In the genomic region with DNA sequence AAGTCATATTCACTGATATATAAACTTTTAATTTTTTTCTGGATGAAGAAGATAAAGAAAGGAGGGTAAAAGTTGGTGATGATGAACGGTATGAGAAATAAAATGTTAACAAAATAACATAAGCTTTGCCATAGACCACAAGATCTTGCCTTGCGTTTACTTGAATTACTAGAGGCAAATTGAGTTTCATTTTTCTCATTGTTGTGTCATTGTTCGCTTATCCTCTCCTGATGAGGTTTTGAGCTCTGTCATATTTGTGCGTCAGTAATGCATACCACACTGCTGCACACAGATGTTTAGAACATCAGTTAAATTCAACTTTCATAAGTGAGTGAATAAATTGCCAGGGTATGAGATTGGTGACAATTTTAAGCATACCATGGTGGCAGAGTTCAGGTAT, we compare ENCODE assay signal across 7 cellular contexts.
"Had no signal": no experiment of that assay in that cellular context is flagged by ENCODE, and none has a peak within 500 bp of the region (broad histone marks: within the 10 kb centered on the region; RNA-seq: fewer than 3 reads in every experiment).

No MANE protein-coding gene starts in this region.

- DNase-seq: H9, HFFc6, IMR-90, KG1 had no signal

- H2AFZ ChIP-seq: GM23338 had no signal

- ATAC-seq: GM23338, HCT116, K562 had no signal

- H3K4me2 ChIP-seq: GM23338 had no signal

- H3K4me3 ChIP-seq: GM23338, K562 had no signal
